Comparison of ENCODE assay signal across 1 cellular context in genomic region chr22:50641696-50642607, GRCh38.
TF ChIP-seq lines count a peak whose summit lies in the region.

No MANE protein-coding gene starts in this region.

TF ChIP-seq in HepG2, 621 proteins besides CTCF, POLR2A, EP300 and RAD21 (continued from another document and continues in another):
- TF ChIP-seq NR2F6 (IDR thresholded peaks at IDR 0.05) (peak; percentile 89), NR2F6 (CRISPR knock-in tag; IDR thresholded peaks at IDR 0.05) (peak; percentile 94), GTF3A (CRISPR knock-in tag; conservative IDR thresholded peaks at IDR 0.05) (no peak), ZBTB10 (CRISPR knock-in tag; IDR thresholded peaks at IDR 0.05; ENCODE audit: borderline replicate concordance) (0 out of 2 replicates have a peak, but pooled peaks have one; percentile 73), CCAR2 (optimal IDR thresholded peaks at IDR 0.05; ENCODE audit: low read depth, low read length) (no peak), ZC3H4 (CRISPR knock-in tag; IDR thresholded peaks at IDR 0.05; ENCODE audit: borderline replicate concordance) (no peak), ZNF652 (CRISPR knock-in tag; IDR thresholded peaks at IDR 0.05; ENCODE audit: borderline replicate concordance, low read depth) (no peak), NFKBIZ (CRISPR knock-in tag; IDR thresholded peaks at IDR 0.05) (no peak), IKZF5 (CRISPR knock-in tag; IDR thresholded peaks at IDR 0.05) (peak; percentile 94), TEF (CRISPR knock-in tag; IDR thresholded peaks at IDR 0.05) (peak; percentile 81), BRD4 (CRISPR knock-in tag; IDR thresholded peaks at IDR 0.05) (no peak), HOXA5 (CRISPR knock-in tag; IDR thresholded peaks at IDR 0.05) (peak; percentile 84), TP53 (CRISPR knock-in tag; conservative IDR thresholded peaks at IDR 0.05) (no peak; the same call in 1 of the 2 replicates), RFX5 (IDR thresholded peaks at IDR 0.05; ENCODE audit: low read depth, low read length) (no peak), KAT2B (IDR thresholded peaks at IDR 0.05; ENCODE audit: borderline replicate concordance, low read depth, low read length) (no peak), NR2F2 (IDR thresholded peaks at IDR 0.05; ENCODE audit: borderline replicate concordance, low read depth) (peak; percentile 88), ZNF451 (CRISPR knock-in tag; IDR thresholded peaks at IDR 0.05) (no peak), ZNF30 (CRISPR knock-in tag; IDR thresholded peaks at IDR 0.05) (no peak), KMT2B (CRISPR knock-in tag; IDR thresholded peaks at IDR 0.05) (no peak), ZNF224 (CRISPR knock-in tag; IDR thresholded peaks at IDR 0.05) (no peak), ZNF276 (CRISPR knock-in tag; IDR thresholded peaks at IDR 0.05; ENCODE audit: low read depth) (peak; percentile 18; the same call in 1 of the 2 replicates), ZNF510 (CRISPR knock-in tag; IDR thresholded peaks at IDR 0.05; ENCODE audit: low read depth) (no peak), HIC2 (CRISPR knock-in tag; IDR thresholded peaks at IDR 0.05; ENCODE audit: low read depth) (peak; percentile 93), ZNF253 (CRISPR knock-in tag; IDR thresholded peaks at IDR 0.05; ENCODE audit: borderline replicate concordance) (no peak), SKI (IDR thresholded peaks at IDR 0.05; ENCODE audit: partially characterized antibody) (no peak), ATM (IDR thresholded peaks at IDR 0.05; ENCODE audit: borderline replicate concordance) (no peak), CEBPB (IDR thresholded peaks at IDR 0.05; ENCODE audit: borderline replicate concordance, low read depth, low read length) (peak; percentile 90), HNF4G (IDR thresholded peaks at IDR 0.05; ENCODE audit: borderline replicate concordance, low read depth, low read length) (peak; percentile 58; the same call in 1 of the 2 replicates), HNF4G (CRISPR knock-in tag; IDR thresholded peaks at IDR 0.05; ENCODE audit: borderline replicate concordance, low read depth) (no peak), ISX (CRISPR knock-in tag; conservative IDR thresholded peaks at IDR 0.05) (no peak), RBM39 (IDR thresholded peaks at IDR 0.05; ENCODE audit: low read depth, low read length, poor library complexity, severe bottlenecking) (no peak), ZKSCAN8 (CRISPR knock-in tag; IDR thresholded peaks at IDR 0.05; ENCODE audit: borderline replicate concordance) (0 out of 2 replicates have a peak, but pooled peaks have one; percentile 34), ZNF124 (CRISPR knock-in tag; IDR thresholded peaks at IDR 0.05) (peak; percentile 47; the same call in 1 of the 2 replicates), SOX13 (IDR thresholded peaks at IDR 0.05) (no peak; the same call in 1 of the 2 replicates), SOX13 (CRISPR knock-in tag; conservative IDR thresholded peaks at IDR 0.05 in 1 of 2, IDR thresholded peaks at IDR 0.05 in 1 of 2) (peak in 1 of 2 experiments; percentile 70; a peak in 1 of 4 replicates), TBX3 (IDR thresholded peaks at IDR 0.05; ENCODE audit: borderline replicate concordance) (no peak), BRCA1 (CRISPR knock-in tag; IDR thresholded peaks at IDR 0.05) (peak; percentile 65; the same call in 1 of the 2 replicates), MEF2D (CRISPR knock-in tag; IDR thresholded peaks at IDR 0.05) (peak; percentile 67; the same call in 1 of the 2 replicates), KDM5B (CRISPR knock-in tag; IDR thresholded peaks at IDR 0.05; ENCODE audit: borderline replicate concordance) (peak; percentile 52; the same call in 1 of the 2 replicates), ZNF788 (CRISPR knock-in tag; IDR thresholded peaks at IDR 0.05; ENCODE audit: borderline replicate concordance) (peak; percentile 91; the same call in 1 of the 2 replicates), MNT (IDR thresholded peaks at IDR 0.05) (no peak), CENPX (CRISPR knock-in tag; IDR thresholded peaks at IDR 0.05) (no peak), ZNF841 (CRISPR knock-in tag; IDR thresholded peaks at IDR 0.05; ENCODE audit: borderline replicate concordance) (no peak), ZNF878 (CRISPR knock-in tag; IDR thresholded peaks at IDR 0.05) (peak; percentile 74; the same call in 1 of the 2 replicates), ZNF83 (CRISPR knock-in tag; IDR thresholded peaks at IDR 0.05; ENCODE audit: borderline replicate concordance) (no peak), LBX2 (CRISPR knock-in tag; IDR thresholded peaks at IDR 0.05; ENCODE audit: borderline replicate concordance) (no peak), ESRRA (CRISPR knock-in tag; IDR thresholded peaks at IDR 0.05; ENCODE audit: low read depth) (0 out of 2 replicates have a peak, but pooled peaks have one; percentile 40), ZBTB7A (CRISPR knock-in tag; IDR thresholded peaks at IDR 0.05) (peak; percentile 53; the same call in 1 of the 2 replicates), ZNF354B (CRISPR knock-in tag; IDR thresholded peaks at IDR 0.05) (no peak), HDAC2 (CRISPR knock-in tag; IDR thresholded peaks at IDR 0.05) (peak; percentile 80), TOPORS (CRISPR knock-in tag; IDR thresholded peaks at IDR 0.05) (peak; percentile 38; the same call in 1 of the 2 replicates), ZNF558 (CRISPR knock-in tag; IDR thresholded peaks at IDR 0.05; ENCODE audit: borderline replicate concordance) (no peak), FOSL2 (CRISPR knock-in tag; IDR thresholded peaks at IDR 0.05) (peak; percentile 38), ZNF557 (CRISPR knock-in tag; IDR thresholded peaks at IDR 0.05) (no peak), RCOR2 (CRISPR knock-in tag; IDR thresholded peaks at IDR 0.05) (peak; percentile 28; the same call in 1 of the 2 replicates), ZNF678 (CRISPR knock-in tag; IDR thresholded peaks at IDR 0.05) (no peak), MTA1 (CRISPR knock-in tag; IDR thresholded peaks at IDR 0.05; ENCODE audit: borderline replicate concordance) (peak; percentile 75; the same call in 1 of the 2 replicates), DR1 (CRISPR knock-in tag; IDR thresholded peaks at IDR 0.05) (0 out of 2 replicates have a peak, but pooled peaks have one; percentile 10), MIER3 (CRISPR knock-in tag; IDR thresholded peaks at IDR 0.05; ENCODE audit: borderline replicate concordance) (peak; percentile 77; the same call in 1 of the 2 replicates), CSRNP2 (CRISPR knock-in tag; conservative IDR thresholded peaks at IDR 0.05; ENCODE audit: low read depth) (no peak), ERF (CRISPR knock-in tag; IDR thresholded peaks at IDR 0.05) (no peak; the same call in 1 of the 2 replicates), SMC3 (IDR thresholded peaks at IDR 0.05; ENCODE audit: low read length) (peak; percentile 35; the same call in 1 of the 2 replicates), FOXK1 (CRISPR knock-in tag; IDR thresholded peaks at IDR 0.05; ENCODE audit: borderline replicate concordance, low read depth) (peak; percentile 46; the same call in 1 of the 2 replicates), MAFK (conservative IDR thresholded peaks at IDR 0.05 in 1 of 2, IDR thresholded peaks at IDR 0.05 in 1 of 2; ENCODE audit: low read length in 2 of 2) (no peak), ZNF275 (CRISPR knock-in tag; IDR thresholded peaks at IDR 0.05; ENCODE audit: borderline replicate concordance) (no peak)
